In genomic region chr11:129855086-129855485, GRCh38 we compare ENCODE assay signal across 1 cellular context.
A peak's percentile ranks its signal among the peaks of the same experiment; 100 is the strongest.
TF ChIP-seq lines count a peak whose summit lies in the region.

No MANE protein-coding gene starts in this region.

TF ChIP-seq in HepG2, 621 proteins besides CTCF, POLR2A, EP300 and RAD21:
- TF ChIP-seq MED13 (CRISPR knock-in tag; IDR thresholded peaks at IDR 0.05) (no peak), POLR2G (IDR thresholded peaks at IDR 0.05; ENCODE audit: low read depth, low read length) (peak; percentile 14; the same call in 1 of the 2 replicates), MBNL3 (CRISPR knock-in tag; conservative IDR thresholded peaks at IDR 0.05) (no peak), ZNF740 (CRISPR knock-in tag; IDR thresholded peaks at IDR 0.05) (no peak), REXO4 (CRISPR knock-in tag; IDR thresholded peaks at IDR 0.05; ENCODE audit: borderline replicate concordance) (no peak), ZNF121 (CRISPR knock-in tag; IDR thresholded peaks at IDR 0.05) (no peak), PBX3 (CRISPR knock-in tag; IDR thresholded peaks at IDR 0.05; ENCODE audit: borderline replicate concordance) (no peak), ZNF678 (CRISPR knock-in tag; IDR thresholded peaks at IDR 0.05) (no peak)
- TF ChIP-seq, protein P1, sequence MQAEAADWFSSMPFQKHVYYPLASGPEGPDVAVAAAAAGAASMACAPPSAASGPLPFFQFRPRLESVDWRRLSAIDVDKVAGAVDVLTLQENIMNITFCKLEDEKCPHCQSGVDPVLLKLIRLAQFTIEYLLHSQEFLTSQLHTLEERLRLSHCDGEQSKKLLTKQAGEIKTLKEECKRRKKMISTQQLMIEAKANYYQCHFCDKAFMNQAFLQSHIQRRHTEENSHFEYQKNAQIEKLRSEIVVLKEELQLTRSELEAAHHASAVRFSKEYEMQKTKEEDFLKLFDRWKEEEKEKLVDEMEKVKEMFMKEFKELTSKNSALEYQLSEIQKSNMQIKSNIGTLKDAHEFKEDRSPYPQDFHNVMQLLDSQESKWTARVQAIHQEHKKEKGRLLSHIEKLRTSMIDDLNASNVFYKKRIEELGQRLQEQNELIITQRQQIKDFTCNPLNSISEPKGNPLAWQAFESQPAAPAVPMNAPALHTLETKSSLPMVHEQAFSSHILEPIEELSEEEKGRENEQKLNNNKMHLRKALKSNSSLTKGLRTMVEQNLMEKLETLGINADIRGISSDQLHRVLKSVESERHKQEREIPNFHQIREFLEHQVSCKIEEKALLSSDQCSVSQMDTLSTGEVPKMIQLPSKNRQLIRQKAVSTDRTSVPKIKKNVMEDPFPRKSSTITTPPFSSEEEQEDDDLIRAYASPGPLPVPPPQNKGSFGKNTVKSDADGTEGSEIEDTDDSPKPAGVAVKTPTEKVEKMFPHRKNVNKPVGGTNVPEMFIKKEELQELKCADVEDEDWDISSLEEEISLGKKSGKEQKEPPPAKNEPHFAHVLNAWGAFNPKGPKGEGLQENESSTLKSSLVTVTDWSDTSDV (CRISPR knock-in tag; IDR thresholded peaks at IDR 0.05) = no peak
